ENCODE assay signal across 12 cellular contexts in the genomic region with DNA sequence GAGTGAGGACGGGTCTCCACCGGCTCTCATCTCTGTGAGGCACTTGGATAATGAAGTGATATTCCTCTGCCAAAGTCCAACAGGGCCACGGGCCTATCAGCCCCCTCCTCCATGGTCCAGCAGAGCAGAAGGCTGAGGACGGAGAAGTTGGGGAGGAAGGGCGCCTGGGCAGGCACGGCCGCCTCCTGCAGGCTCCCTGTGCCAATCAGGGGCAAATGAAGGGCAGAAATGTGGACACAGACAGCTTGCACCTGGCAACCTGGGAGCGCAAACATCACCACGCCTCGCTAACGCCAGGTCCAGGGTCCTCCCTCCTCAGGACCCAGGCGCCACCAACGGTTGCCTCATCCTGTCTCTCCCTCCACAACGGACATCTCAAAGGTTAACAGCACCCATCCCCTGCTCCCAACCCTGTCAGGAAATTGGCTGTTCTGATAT. TPM values are rescaled to one million over a fixed set of nuclear protein-coding genes. Genes with fewer than 3 reads are reported as not detected.
DNase-seq lines count a peak whose midpoint lies in the region; ATAC-seq, FAIRE-seq and TF ChIP-seq lines count a peak whose summit lies in the region.
"Had no signal": no experiment of that assay in that cellular context is flagged by ENCODE, and none has a peak within 500 bp of the region (broad histone marks: within the 10 kb centered on the region; RNA-seq: fewer than 3 reads in every experiment).

No MANE protein-coding gene starts in this region.

- peak overlapping the region in 3 of 8 donors; percentile 22 to 60 (median 41) for H3K4me3 Mint-ChIP-seq in CD4-positive, alpha-beta memory T cell
- H3K4me3 Mint-ChIP-seq in astrocyte (ENCODE audit: unreplicated experiment) (no peak overlapping the region), natural killer cell (peak overlapping the region; percentile 94), Caco-2 (ENCODE audit: unreplicated experiment) (no peak overlapping the region)

- DNase-seq in CD4-positive, alpha-beta memory T cell = peak in 1 of 5 donors; percentile 24
- DNase-seq in IMR-90 (no peak), astrocyte (ENCODE audit: low read depth) (no peak), natural killer cell (no peak), superior temporal gyrus (ENCODE audit: extremely low spot score) (no peak), Caco-2 (no peak)
- DNase-seq: activated CD4-positive, CD25-positive, alpha-beta regulatory T cell treated with anti-CD3 and anti-CD28 coated beads, Interleukin-2, amount 50 U/mL, for 72 hours; brain microvascular endothelial cell had no signal

- no peak overlapping the region for H3K27ac ChIP-seq in CD4-positive, alpha-beta memory T cell (ENCODE audit: low read depth, low read length)
- H3K27ac ChIP-seq in IMR-90 (ENCODE audit: insufficient read depth, low read length) = no peak overlapping the region
- no peak overlapping the region for H3K27ac ChIP-seq in astrocyte (ENCODE audit: low read depth, low read length)
- H3K27ac ChIP-seq: brain microvascular endothelial cell had no signal

- no peak for TF ChIP-seq POLR2A in IMR-90 (IDR thresholded peaks at IDR 0.05; ENCODE audit: low read depth, low read length)

- peak overlapping the region; percentile 19; the same call in 1 of the 2 replicates for H3K23ac ChIP-seq in IMR-90 (ENCODE audit: low read depth, low read length)

- peaks cover 80% of the 10 kb centered on the region for H4K20me1 ChIP-seq in IMR-90 (ENCODE audit: insufficient read depth, low read length)
- peaks cover 90% of the 10 kb centered on the region for H4K20me1 ChIP-seq in astrocyte (ENCODE audit: insufficient read depth, low read length)

- no peaks in the 10 kb centered on the region for H3K9me3 Mint-ChIP-seq in CD4-positive, alpha-beta memory T cell
- H3K9me3 Mint-ChIP-seq in astrocyte (ENCODE audit: unreplicated experiment) (no peaks in the 10 kb centered on the region), natural killer cell (no peaks in the 10 kb centered on the region), Caco-2 (ENCODE audit: unreplicated experiment) (no peaks in the 10 kb centered on the region)

- H2AK9ac ChIP-seq in IMR-90 (replicated peaks; ENCODE audit: low read depth, low read length, poor library complexity) = peak overlapping the region; percentile 11

- H3K9me3 ChIP-seq in CD4-positive, alpha-beta memory T cell (ENCODE audit: control insufficient read depth in 1 of 2, low read length in 2 of 2) = no peaks in the 10 kb centered on the region
- H3K9me3 ChIP-seq in IMR-90 (ENCODE audit: control insufficient read depth, insufficient read depth, low read length) (no peaks in the 10 kb centered on the region), astrocyte (ENCODE audit: insufficient read depth, low read depth, low read length) (no peaks in the 10 kb centered on the region), Caco-2 (no peaks in the 10 kb centered on the region)

- no peak overlapping the region for H2BK15ac ChIP-seq in IMR-90 (ENCODE audit: low read depth, low read length)

- no peaks in the 10 kb centered on the region for H3K36me3 ChIP-seq in CD4-positive, alpha-beta memory T cell (ENCODE audit: insufficient read depth, low read length)
- H3K36me3 ChIP-seq in IMR-90 (ENCODE audit: control insufficient read depth, insufficient read depth, low read length) (peaks cover 7% of the 10 kb centered on the region), astrocyte (ENCODE audit: insufficient read depth, low read length) (peaks cover 6% of the 10 kb centered on the region), Caco-2 (ENCODE audit: control insufficient read depth, insufficient read depth, low read length) (no peaks in the 10 kb centered on the region)

- H3K79me2 ChIP-seq in astrocyte (ENCODE audit: insufficient read depth, low read length) = peaks cover 99% of the 10 kb centered on the region

- peaks cover 63 to 97% (median 80%) of the 10 kb centered on the region in 4 donors for H3K4me1 Mint-ChIP-seq in CD4-positive, alpha-beta memory T cell
- H3K4me1 Mint-ChIP-seq in astrocyte (ENCODE audit: low read depth, unreplicated experiment) = peaks cover 85% of the 10 kb centered on the region
- peaks cover 92 to 99% of the 10 kb centered on the region in 2 donors for H3K4me1 Mint-ChIP-seq in natural killer cell
- peaks cover 27% of the 10 kb centered on the region for H3K4me1 Mint-ChIP-seq in Caco-2 (ENCODE audit: low read depth, unreplicated experiment)

- peak overlapping the region; percentile 1; the same call in 1 of the 2 replicates for H3K14ac ChIP-seq in IMR-90 (replicated peaks; ENCODE audit: low read depth, low read length)

- H3K9me1 ChIP-seq in IMR-90 (ENCODE audit: insufficient read depth, low read length) = peaks cover 38% of the 10 kb centered on the region

- no peak overlapping the region for H3K18ac ChIP-seq in IMR-90 (ENCODE audit: low read depth, low read length)

- H3K4ac ChIP-seq in IMR-90 (ENCODE audit: low read depth, low read length) = peak overlapping the region; percentile 34

- H3K79me1 ChIP-seq in IMR-90 (ENCODE audit: low read depth in 1 of 2, low read length in 2 of 2) = peaks cover 2 to 88% of the 10 kb centered on the region in 2 experiments; a peak in 3 of 4 replicates

- no peak for ATAC-seq in IMR-90 (ENCODE audit: low read depth)
- no peak for ATAC-seq in natural killer cell
- ATAC-seq in HG03025 (IDR thresholded peaks at IDR 0.05; ENCODE audit: low FRiP score, unreplicated experiment) = no peak
- ATAC-seq in HG02610 (IDR thresholded peaks at IDR 0.05; ENCODE audit: unreplicated experiment) = no peak

- no peak overlapping the region for H2BK5ac ChIP-seq in IMR-90 (ENCODE audit: low read depth, low read length, poor library complexity, severe bottlenecking)

- no peak overlapping the region for H2AFZ ChIP-seq in IMR-90 (replicated peaks; ENCODE audit: low read length, poor library complexity)
- no peak overlapping the region for H2AFZ ChIP-seq in astrocyte (ENCODE audit: low read depth, low read length)

- peak overlapping the region; percentile 39 for H2BK120ac ChIP-seq in IMR-90 (ENCODE audit: low read depth, low read length)

- WGBS in IMR-90 (ENCODE audit: extremely low coverage in 2 of 2, insufficient read length in 1 of 2), 2 experiments = 55% methylated on average over 2 of the region's 14 CpGs; no CpG with 5 or more reads in 1 of the 2 experiments

- peaks cover 0 to 1% of the 10 kb centered on the region in 2 donors for H3K27me3 Mint-ChIP-seq in CD4-positive, alpha-beta memory T cell
- H3K27me3 Mint-ChIP-seq in astrocyte (ENCODE audit: low read depth, unreplicated experiment) (no peaks in the 10 kb centered on the region), natural killer cell (ENCODE audit: low read depth in 2 of 2) (no peaks in the 10 kb centered on the region), Caco-2 (ENCODE audit: insufficient read depth, unreplicated experiment) (no peaks in the 10 kb centered on the region)

- H4K8ac ChIP-seq in IMR-90 (ENCODE audit: low read depth in 2 of 2, low read length in 2 of 2) = no peak overlapping the region

- dilution Hi-C loops in IMR-90 (cut with HindIII; ENCODE audit: low sequenced_read_pairs, unreplicated experiment) = no loop called here

- no peak overlapping the region for H3K9ac ChIP-seq in IMR-90 (ENCODE audit: low read depth, low read length)
- no peak overlapping the region for H3K9ac ChIP-seq in astrocyte (ENCODE audit: low read length)

- no peak for TF ChIP-seq RAD21 in IMR-90 (IDR thresholded peaks at IDR 0.05; ENCODE audit: low read length)

- no TSS peak for BruUV-seq in IMR-90 (replicated peaks; lab: Mats Ljungman, UMichigan)
- no TSS peak for BruUV-seq in Caco-2 (replicated peaks; lab: Mats Ljungman, UMichigan)

- POLR2A ChIA-PET in CD4-positive, alpha-beta memory T cell (lab: Charles Lee; ENCODE audit: partially characterized antibody) = interaction anchor here (0.6 to 9.5 kb wide), 3 partner anchors 14 to 29 kb away, joined by 3 to 118 read pairs (median 75); a partner anchor contains a TSS
- POLR2A ChIA-PET in IMR-90 (lab: Charles Lee; ENCODE audit: unreplicated experiment) = no interaction called here
- POLR2A ChIA-PET in Caco-2 (lab: Charles Lee) = no interaction called here

- H3K27me3 ChIP-seq in CD4-positive, alpha-beta memory T cell (ENCODE audit: insufficient read depth, low read length) = no peaks in the 10 kb centered on the region
- H3K27me3 ChIP-seq in IMR-90 (ENCODE audit: control insufficient read depth, insufficient read depth, low read length) = no peaks in the 10 kb centered on the region
- no peaks in the 10 kb centered on the region for H3K27me3 ChIP-seq in astrocyte (ENCODE audit: insufficient read depth, low read length)
- H3K27me3 ChIP-seq in Caco-2 (replicated peaks; ENCODE audit: control insufficient read depth, insufficient read depth, low read length) = no peaks in the 10 kb centered on the region
- H3K27me3 ChIP-seq: brain microvascular endothelial cell had no signal

- H2AK5ac ChIP-seq in IMR-90 (ENCODE audit: low read depth, low read length) = peak overlapping the region; percentile 6; the same call in 1 of the 2 replicates

- intact Hi-C loops in CD4-positive, alpha-beta memory T cell (cut with micrococcal nuclease) = loop anchor here (5.0 to 10.0 kb wide), 2 partner anchors 48 to 84 kb away; no protein-coding TSS in a partner anchor
- intact Hi-C loops in IMR-90 (cut with micrococcal nuclease) (no loop called here), natural killer cell (cut with micrococcal nuclease) (no loop called here), Caco-2 (cut with micrococcal nuclease; ENCODE audit: unreplicated experiment) (no loop called here)

- H3K4me3 ChIP-seq in CD4-positive, alpha-beta memory T cell (ENCODE audit: low read length in 2 of 2) = no peak overlapping the region
- H3K4me3 ChIP-seq in IMR-90 (ENCODE audit: insufficient read depth, low read depth, low read length) = no peak overlapping the region
- no peak overlapping the region for H3K4me3 ChIP-seq in astrocyte (ENCODE audit: insufficient read depth, low read depth, low read length)
- H3K4me3 ChIP-seq in Caco-2 (ENCODE audit: low read depth, low read length) = no peak overlapping the region

- H3K4me2 ChIP-seq in IMR-90 (ENCODE audit: low read depth, low read length) (no peak overlapping the region), astrocyte (ENCODE audit: low read length) (no peak overlapping the region)

- H3K4me1 ChIP-seq in CD4-positive, alpha-beta memory T cell (ENCODE audit: insufficient read depth, low read length) = peaks cover 97% of the 10 kb centered on the region
- H3K4me1 ChIP-seq in IMR-90 (ENCODE audit: control insufficient read depth, insufficient read depth, low read length) (peaks cover 68% of the 10 kb centered on the region), astrocyte (ENCODE audit: insufficient read depth, low read length) (peaks cover 82% of the 10 kb centered on the region), Caco-2 (peaks cover 27% of the 10 kb centered on the region)

- H4K5ac ChIP-seq in IMR-90 (ENCODE audit: low read depth, low read length) = no peak overlapping the region

- H3K27ac Mint-ChIP-seq in CD4-positive, alpha-beta memory T cell = peak overlapping the region in 6 of 7 donors; percentile 8 to 97 (median 68)
- peak overlapping the region; percentile 50 for H3K27ac Mint-ChIP-seq in astrocyte (ENCODE audit: unreplicated experiment)
- H3K27ac Mint-ChIP-seq in natural killer cell = peak overlapping the region; percentile 95 to 96
- H3K27ac Mint-ChIP-seq in Caco-2 (ENCODE audit: unreplicated experiment) = no peak overlapping the region

- no peak for FAIRE-seq in astrocyte (lab: Jason Lieb, UNC)
- FAIRE-seq: frontal cortex, G401.6 had no signal

- CTCF ChIA-PET in CD4-positive, alpha-beta memory T cell (lab: Charles Lee; ENCODE audit: partially characterized antibody) = interaction anchor here (1.6 kb wide), 1 partner anchor 10 kb away, joined by 6 read pairs; no protein-coding TSS in a partner anchor
- CTCF ChIA-PET in IMR-90 (lab: Yijun Ruan, JAX) (no interaction called here), Caco-2 (lab: Charles Lee) (no interaction called here)

- in situ Hi-C loops in IMR-90 (cut with MboI; ENCODE audit: low sequenced_read_pairs) = loop anchor here (25.0 kb wide), 1 partner anchor 389 kb away; a partner anchor contains a TSS

- TF ChIP-seq CTCF in IMR-90 (conservative IDR thresholded peaks at IDR 0.05; ENCODE audit: low read depth, low read length) = no peak
- TF ChIP-seq CTCF in astrocyte (IDR thresholded peaks at IDR 0.05; ENCODE audit: insufficient read depth, low read depth, low read length) = no peak
- TF ChIP-seq CTCF in natural killer cell (IDR thresholded peaks at IDR 0.05) = no peak
- no peak for TF ChIP-seq CTCF in Caco-2 (IDR thresholded peaks at IDR 0.05; ENCODE audit: insufficient read depth in 1 of 2, low read depth in 1 of 2, low read length in 1 of 2, severe bottlenecking in 1 of 2, unreplicated experiment in 1 of 2)

- H3K56ac ChIP-seq in IMR-90 (ENCODE audit: extremely low read depth, insufficient read depth, low read length) = no peak overlapping the region

- peaks cover 3 to 29% of the 10 kb centered on the region in 2 donors for H3K36me3 Mint-ChIP-seq in CD4-positive, alpha-beta memory T cell
- H3K36me3 Mint-ChIP-seq in astrocyte (ENCODE audit: low read depth, unreplicated experiment) (peaks cover 29% of the 10 kb centered on the region), natural killer cell (no peaks in the 10 kb centered on the region), Caco-2 (ENCODE audit: insufficient read depth, unreplicated experiment) (peaks cover 28% of the 10 kb centered on the region)

- H2BK20ac ChIP-seq in IMR-90 (ENCODE audit: low read depth, low read length) = no peak overlapping the region

- H4K91ac ChIP-seq in IMR-90 (ENCODE audit: insufficient read depth, low read depth, low read length) = 0 out of 2 replicates have a peak overlapping the region, but pooled peaks have one; percentile 5

RNA-seq across cellular contexts. Expression of a gene that starts 24.3 kb away (rescaled TPM):
- total RNA-seq in CD4-positive, alpha-beta memory T cell = 10 to 100 TPM; 31.0 to 31.2 TPM
- polyA plus RNA-seq in CD4-positive, alpha-beta memory T cell = 1 to 10 TPM; 2.7 to 4.7 TPM
- total RNA-seq in IMR-90 (2012; rRNA removed) (13.3 and 15.8 TPM in 2 replicates), astrocyte (62.9 and 76.2 TPM in 2 replicates), natural killer cell (100 to 1,000 TPM; 127 to 204 (median 182) TPM), Caco-2 (2022) (9.3 and 9.5 TPM in 2 replicates)
- polyA plus RNA-seq in IMR-90 (2012; rRNA removed) = 17.6 and 17.9 TPM in 2 replicates
- 8.3 and 14.6 TPM in 2 replicates for polyA plus RNA-seq in IMR-90 (2012; cell fraction: cytosol; rRNA removed)
- polyA plus RNA-seq in IMR-90 (2012; cell fraction: nucleus; rRNA removed; ENCODE audit: low replicate concordance) = 22.6 and 22.9 TPM in 2 replicates
